ENCODE assay signal across 8 cellular contexts in the genomic region with DNA sequence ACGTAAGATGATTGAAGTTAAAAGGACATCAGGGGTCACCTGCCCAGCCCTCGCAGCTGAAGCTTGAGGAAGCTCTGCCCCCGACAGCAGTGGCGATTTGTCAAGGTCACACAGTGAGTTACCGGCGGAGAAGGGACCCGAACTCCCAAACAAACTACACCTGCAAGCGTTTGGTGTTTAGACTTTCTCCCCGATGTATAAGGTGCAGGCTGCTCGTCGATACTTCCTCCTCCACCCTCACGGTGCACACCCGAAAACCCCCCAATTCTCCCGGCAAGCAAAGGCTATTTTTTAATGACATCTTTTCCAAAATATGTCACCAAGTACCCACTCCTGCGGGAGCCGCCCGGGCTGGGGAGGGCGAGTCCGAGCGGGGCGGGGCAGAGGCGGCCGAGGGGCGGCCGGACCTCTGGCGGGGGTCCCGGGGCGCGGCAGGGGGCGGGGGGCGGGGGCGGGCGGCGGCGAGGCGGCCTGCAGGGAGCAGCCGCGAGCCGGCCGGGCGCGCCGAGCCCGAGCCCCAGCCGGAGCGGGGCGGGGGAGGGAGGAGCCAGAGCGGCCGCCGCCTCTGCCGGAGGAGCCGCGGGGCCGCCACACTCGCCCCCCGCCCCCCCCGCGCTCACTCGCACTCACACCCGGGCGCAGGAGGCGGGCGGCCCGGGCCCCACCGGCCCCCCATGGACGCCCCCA. TPM values are rescaled to one million over a fixed set of nuclear protein-coding genes. Genes with fewer than 3 reads are reported as not detected.
A peak's percentile ranks its signal among the peaks of the same experiment; 100 is the strongest.
DNase-seq lines count a peak whose midpoint lies in the region; ATAC-seq and TF ChIP-seq lines count a peak whose summit lies in the region.

A gene with protein sequence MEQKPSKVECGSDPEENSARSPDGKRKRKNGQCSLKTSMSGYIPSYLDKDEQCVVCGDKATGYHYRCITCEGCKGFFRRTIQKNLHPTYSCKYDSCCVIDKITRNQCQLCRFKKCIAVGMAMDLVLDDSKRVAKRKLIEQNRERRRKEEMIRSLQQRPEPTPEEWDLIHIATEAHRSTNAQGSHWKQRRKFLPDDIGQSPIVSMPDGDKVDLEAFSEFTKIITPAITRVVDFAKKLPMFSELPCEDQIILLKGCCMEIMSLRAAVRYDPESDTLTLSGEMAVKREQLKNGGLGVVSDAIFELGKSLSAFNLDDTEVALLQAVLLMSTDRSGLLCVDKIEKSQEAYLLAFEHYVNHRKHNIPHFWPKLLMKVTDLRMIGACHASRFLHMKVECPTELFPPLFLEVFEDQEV (plus strand): TSS at position 619 of the 687 bp plus-strand sequence. CDS start 11,524 bp downstream, outside the sequence.

- peak; percentile 68 for ATAC-seq in GM19438 (IDR thresholded peaks at IDR 0.05; ENCODE audit: low read depth, unreplicated experiment)
- peak; percentile 93 for ATAC-seq in activated B cell treated with CpG ODN at 0.5 μM for 24 hours (ENCODE audit: low read depth)

- H3K9me3 Mint-ChIP-seq in activated B cell treated with CpG ODN at 0.5 μM for 24 hours: no peaks in the 10 kb centered on the region

- CTCF ChIA-PET in BJ (lab: Yijun Ruan, JAX): interaction anchor here (0.8 to 5.6 kb wide), 14 partner anchors 8 to 106 kb away, joined by 3 to 83 read pairs (median 6); a partner anchor contains a TSS
- CTCF ChIA-PET in activated B cell treated with CpG ODN at 0.5 μM for 24 hours (lab: Charles Lee): interaction anchor here (1.1 to 3.4 kb wide), 6 partner anchors 11 to 106 kb away, joined by 4 to 43 read pairs (median 11); no protein-coding TSS in a partner anchor

- H3K27me3 Mint-ChIP-seq in activated B cell treated with CpG ODN at 0.5 μM for 24 hours: peaks cover 1% of the 10 kb centered on the region

- peak within 1 kb of the TSS; percentile 99 for H3K27ac ChIP-seq in skeletal muscle tissue (ENCODE audit: low read depth, low read length)

- POLR2A ChIA-PET in BJ (lab: Charles Lee): no interaction called here
- POLR2A ChIA-PET in activated B cell treated with CpG ODN at 0.5 μM for 24 hours (lab: Charles Lee): interaction anchor here (1.0 to 3.1 kb wide), 9 partner anchors 8 to 78 kb away, joined by 3 to 20 read pairs (median 7); a partner anchor contains a TSS

- H3K9me3 ChIP-seq in skeletal muscle tissue (ENCODE audit: control insufficient read depth in 3 of 3, low read length in 3 of 3): no peaks in the 10 kb centered on the region

- H3K27me3 ChIP-seq in BJ (ENCODE audit: control insufficient read depth, insufficient read depth, low read length) (no peaks in the 10 kb centered on the region), skeletal muscle tissue (ENCODE audit: control insufficient read depth in 3 of 3, insufficient read depth in 3 of 3, low read length in 3 of 3) (no peaks in the 10 kb centered on the region)

- H3K36me3 Mint-ChIP-seq in activated B cell treated with CpG ODN at 0.5 μM for 24 hours (ENCODE audit: low read depth): no peaks in the 10 kb centered on the region

- H3K4me3 ChIP-seq in BJ (ENCODE audit: low read depth, low read length): peak within 1 kb of the TSS; percentile 97
- peak within 1 kb of the TSS; percentile 96 to 98 for H3K4me3 ChIP-seq in cardiac fibroblast (replicated peaks in 1 of 2; ENCODE audit: low read depth in 2 of 2, low read length in 2 of 2)
- H3K4me3 ChIP-seq in skeletal muscle tissue (ENCODE audit: low read length in 3 of 3): peak within 1 kb of the TSS; percentile 83 to 93 (median 92)

- H3K4me3 Mint-ChIP-seq in activated B cell treated with CpG ODN at 0.5 μM for 24 hours: peak within 1 kb of the TSS; percentile 87

- TF ChIP-seq CTCF in BJ (IDR thresholded peaks at IDR 0.05; ENCODE audit: insufficient read depth, low read depth, low read length) (no peak), LNCAP (IDR thresholded peaks at IDR 0.05) (peak; percentile 52), activated B cell treated with CpG ODN at 0.5 μM for 24 hours (IDR thresholded peaks at IDR 0.05) (no peak), cardiac fibroblast (IDR thresholded peaks at IDR 0.05; ENCODE audit: low read depth, low read length) (no peak)

- H3K4me1 Mint-ChIP-seq in activated B cell treated with CpG ODN at 0.5 μM for 24 hours: peaks cover 38% of the 10 kb centered on the region

- H3K36me3 ChIP-seq in BJ (ENCODE audit: control insufficient read depth, insufficient read depth, low read length) (no peaks in the 10 kb centered on the region; the same call in 1 of the 2 replicates), skeletal muscle tissue (ENCODE audit: control insufficient read depth in 3 of 3, insufficient read depth in 3 of 3, low read length in 3 of 3) (peaks cover 0 to 3% (median 0%) of the 10 kb centered on the region in 3 donors)

- peak within 1 kb of the TSS; percentile 78 for H3K27ac Mint-ChIP-seq in activated B cell treated with CpG ODN at 0.5 μM for 24 hours

- DNase-seq in BJ (ENCODE audit: low read depth) (no peak), activated B cell treated with CpG ODN at 0.5 μM for 24 hours (peak; percentile 79), cardiac fibroblast (ENCODE audit: low read depth in 2 of 2) (peak; percentile 28 to 64), inferior parietal cortex (ENCODE audit: extremely low spot score) (peak; percentile 43), midbrain (lab: John Stamatoyannopoulos, UW) (no peak)

- intact Hi-C loops in activated B cell treated with CpG ODN at 0.5 μM for 24 hours (cut with micrococcal nuclease): loop anchor here (1.0 to 2.0 kb wide), 7 partner anchors 8 to 128 kb away; a partner anchor contains a TSS

- H3K4me1 ChIP-seq in skeletal muscle tissue (ENCODE audit: control insufficient read depth in 3 of 3, insufficient read depth in 3 of 3, low read length in 3 of 3): peaks cover 40 to 59% (median 45%) of the 10 kb centered on the region in 3 donors

- peak within 1 kb of the TSS; percentile 90 to 100 (median 95) for H3K9ac ChIP-seq in skeletal muscle tissue (ENCODE audit: low read depth in 1 of 3, low read length in 3 of 3)

RNA-seq across cellular contexts. Expression of the gene that starts here (rescaled TPM):
- polyA plus RNA-seq in BJ (2011; rRNA removed): 32.1 and 43.3 TPM in 2 replicates
- 17.8 and 20.2 TPM in 2 replicates for polyA minus RNA-seq in BJ (2011; rRNA and poly(A)+ RNA removed)
- total RNA-seq in activated B cell treated with CpG ODN at 0.5 μM for 24 hours (5.4 and 5.9 TPM in 2 replicates), skeletal muscle tissue (30.8 TPM)

Comparison
In these comparisons a context has a peak if more than half of its experiments do, and no peak if none do; other contexts are left out.
1. DNase-seq: peak in activated B cell treated with CpG ODN at 0.5 μM for 24 hours (single experiment), cardiac fibroblast (2 of 2) and inferior parietal cortex (single experiment); none in BJ (single experiment) and midbrain (single experiment).
2. Peak in every context shown above with its lines, with median percentiles within 50 percentile points of each other: H3K4me3 ChIP-seq.